In genomic region chr11:69242583-69242940, GRCh38 we compare ENCODE assay signal across 13 cellular contexts. TPM values are rescaled to one million over a fixed set of nuclear protein-coding genes. Genes with fewer than 3 reads are reported as not detected.
DNase-seq lines count a peak whose midpoint lies in the region; ATAC-seq and TF ChIP-seq lines count a peak whose summit lies in the region.
"Had no signal": no experiment of that assay in that cellular context is flagged by ENCODE, and none has a peak within 500 bp of the region (broad histone marks: within the 10 kb centered on the region; RNA-seq: fewer than 3 reads in every experiment).

No MANE protein-coding gene starts in this region.

- H3K9me3 ChIP-seq in BLaER1 = no peaks in the 10 kb centered on the region; the same call in 1 of the 2 replicates
- H3K9me3 ChIP-seq in CD4-positive, CD25-positive, alpha-beta regulatory T cell (ENCODE audit: control insufficient read depth in 2 of 2, low read length in 2 of 2) = no peaks in the 10 kb centered on the region
- H3K9me3 ChIP-seq in effector memory CD4-positive, alpha-beta T cell (ENCODE audit: control insufficient read depth, low read length) = no peaks in the 10 kb centered on the region
- H3K9me3 ChIP-seq: heart right ventricle had no signal

- no peak overlapping the region for H3K4me3 ChIP-seq in BLaER1
- H3K4me3 ChIP-seq in CD4-positive, CD25-positive, alpha-beta regulatory T cell (ENCODE audit: low read depth, low read length) = no peak overlapping the region
- no peak overlapping the region for H3K4me3 ChIP-seq in mesendoderm (ENCODE audit: low read length)
- no peak overlapping the region for H3K4me3 ChIP-seq in effector memory CD4-positive, alpha-beta T cell (ENCODE audit: insufficient read depth, low read depth, low read length, poor library complexity, severe bottlenecking)
- H3K4me3 ChIP-seq: heart right ventricle had no signal

- H3K27ac ChIP-seq in BLaER1 = peak overlapping the region; percentile 71
- H3K27ac ChIP-seq in CD4-positive, CD25-positive, alpha-beta regulatory T cell (ENCODE audit: insufficient read depth, low read length, poor library complexity, severe bottlenecking) = no peak overlapping the region
- H3K27ac ChIP-seq in mesendoderm (ENCODE audit: low read depth, low read length) = no peak overlapping the region
- no peak overlapping the region for H3K27ac ChIP-seq in effector memory CD4-positive, alpha-beta T cell (ENCODE audit: insufficient read depth, low read length, poor library complexity, severe bottlenecking)
- H3K27ac ChIP-seq: C4-2B had no signal

- peaks cover 3% of the 10 kb centered on the region for H3K36me3 Mint-ChIP-seq in CD4-positive, CD25-positive, alpha-beta regulatory T cell
- peaks cover 1% of the 10 kb centered on the region for H3K36me3 Mint-ChIP-seq in activated CD8-positive, alpha-beta T cell treated with anti-CD3 and anti-CD28 coated beads for 36 hours (ENCODE audit: low read depth)

- peaks cover 0 to 2% (median 0%) of the 10 kb centered on the region in 7 donors for H3K9me3 Mint-ChIP-seq in CD4-positive, CD25-positive, alpha-beta regulatory T cell
- H3K9me3 Mint-ChIP-seq in activated CD8-positive, alpha-beta T cell treated with anti-CD3 and anti-CD28 coated beads for 36 hours = peaks cover 3% of the 10 kb centered on the region

- H3K9ac ChIP-seq in BLaER1 (no peak overlapping the region), mesendoderm (ENCODE audit: low read length) (no peak overlapping the region)

- peak overlapping the region; percentile 43 to 90 (median 74) for H3K27ac Mint-ChIP-seq in CD4-positive, CD25-positive, alpha-beta regulatory T cell
- peak overlapping the region; percentile 64 for H3K27ac Mint-ChIP-seq in activated CD8-positive, alpha-beta T cell treated with anti-CD3 and anti-CD28 coated beads for 36 hours

- no peak overlapping the region for H3K4ac ChIP-seq in mesendoderm (ENCODE audit: low read depth, low read length)

- CTCF ChIA-PET in activated CD8-positive, alpha-beta T cell treated with anti-CD3 and anti-CD28 coated beads for 36 hours (lab: Charles Lee) = no interaction called here

- no peaks in the 10 kb centered on the region for H4K20me1 ChIP-seq in BLaER1

- no peak overlapping the region for H4K5ac ChIP-seq in mesendoderm (ENCODE audit: low read length)

- no peak overlapping the region for H2AK5ac ChIP-seq in mesendoderm (ENCODE audit: low read length)

- no peaks in the 10 kb centered on the region for H3K79me2 ChIP-seq in mesendoderm (ENCODE audit: control insufficient read depth, insufficient read depth, low read length)

- TF ChIP-seq CTCF in activated CD8-positive, alpha-beta T cell treated with anti-CD3 and anti-CD28 coated beads for 36 hours (IDR thresholded peaks at IDR 0.05) = no peak

- H3K23ac ChIP-seq in mesendoderm (ENCODE audit: low read length) = no peak overlapping the region

- H3K27me3 ChIP-seq in BLaER1 (no peaks in the 10 kb centered on the region), mesendoderm (ENCODE audit: insufficient read depth, low read length, poor library complexity) (no peaks in the 10 kb centered on the region)
- H3K27me3 ChIP-seq in CD4-positive, CD25-positive, alpha-beta regulatory T cell (ENCODE audit: control insufficient read depth, insufficient read depth, low read length) = no peaks in the 10 kb centered on the region
- H3K27me3 ChIP-seq in effector memory CD4-positive, alpha-beta T cell (replicated peaks; ENCODE audit: control insufficient read depth, insufficient read depth, low read length, poor library complexity, severe bottlenecking) = no peaks in the 10 kb centered on the region
- H3K27me3 ChIP-seq: heart right ventricle had no signal

- H3K56ac ChIP-seq in mesendoderm (ENCODE audit: low read length) = peak overlapping the region; percentile 3

- no peak overlapping the region for H4K8ac ChIP-seq in mesendoderm (ENCODE audit: low read depth, low read length)

- H3K4me2 ChIP-seq in BLaER1 (peak overlapping the region; percentile 52), mesendoderm (ENCODE audit: low read length) (no peak overlapping the region)

- H3K4me1 ChIP-seq in BLaER1 = peaks cover 14% of the 10 kb centered on the region
- H3K4me1 ChIP-seq in CD4-positive, CD25-positive, alpha-beta regulatory T cell (ENCODE audit: control insufficient read depth, insufficient read depth, low read length, poor library complexity, severe bottlenecking) = peaks cover 3% of the 10 kb centered on the region
- H3K4me1 ChIP-seq in mesendoderm (ENCODE audit: control insufficient read depth, low read depth, low read length) = no peaks in the 10 kb centered on the region
- H3K4me1 ChIP-seq in effector memory CD4-positive, alpha-beta T cell (ENCODE audit: control insufficient read depth, insufficient read depth, low read length, poor library complexity, severe bottlenecking) = no peaks in the 10 kb centered on the region

- no peak overlapping the region for H2BK5ac ChIP-seq in mesendoderm (ENCODE audit: low read length)

- H2BK120ac ChIP-seq in mesendoderm (ENCODE audit: low read depth, low read length) = no peak overlapping the region

- ATAC-seq in CD4-positive, CD25-positive, alpha-beta regulatory T cell (ENCODE audit: low read depth in 2 of 2) = no peak
- ATAC-seq in activated CD8-positive, alpha-beta T cell treated with anti-CD3 and anti-CD28 coated beads for 36 hours = no peak
- ATAC-seq in HG03571 (IDR thresholded peaks at IDR 0.05; ENCODE audit: unreplicated experiment) = no peak
- ATAC-seq: heart right ventricle had no signal

- no peak for DNase-seq in CD4-positive, CD25-positive, alpha-beta regulatory T cell
- no peak for DNase-seq in activated CD8-positive, alpha-beta T cell treated with anti-CD3 and anti-CD28 coated beads for 36 hours
- DNase-seq in mesendoderm (no peak), posterior vena cava (ENCODE audit: low spot score) (no peak)
- DNase-seq in effector memory CD4-positive, alpha-beta T cell = no peak
- DNase-seq: anterior cingulate cortex, cortex of kidney, heart right ventricle, NCI-H1417, NCI-H345 had no signal

- POLR2A ChIA-PET in activated CD8-positive, alpha-beta T cell treated with anti-CD3 and anti-CD28 coated beads for 36 hours (lab: Charles Lee) = no interaction called here

- intact Hi-C loops in activated CD8-positive, alpha-beta T cell treated with anti-CD3 and anti-CD28 coated beads for 36 hours (cut with micrococcal nuclease) = no loop called here
- intact Hi-C loops in posterior vena cava (cut with DNase I) = no loop called here

- no peaks in the 10 kb centered on the region for H3K36me3 ChIP-seq in BLaER1
- H3K36me3 ChIP-seq in CD4-positive, CD25-positive, alpha-beta regulatory T cell (ENCODE audit: control insufficient read depth, insufficient read depth, low read length) = no peaks in the 10 kb centered on the region
- no peaks in the 10 kb centered on the region for H3K36me3 ChIP-seq in mesendoderm (ENCODE audit: control insufficient read depth, insufficient read depth, low read length)
- H3K36me3 ChIP-seq in effector memory CD4-positive, alpha-beta T cell (ENCODE audit: control insufficient read depth, insufficient read depth, low read length) = no peaks in the 10 kb centered on the region
- H3K36me3 ChIP-seq: heart right ventricle had no signal

- H2BK15ac ChIP-seq in mesendoderm (replicated peaks; ENCODE audit: low read depth) = no peak overlapping the region

- no peak overlapping the region for H3K18ac ChIP-seq in mesendoderm (ENCODE audit: low read length)

- peaks cover 0 to 19% (median 8%) of the 10 kb centered on the region in 4 donors for H3K4me1 Mint-ChIP-seq in CD4-positive, CD25-positive, alpha-beta regulatory T cell
- peaks cover 36% of the 10 kb centered on the region for H3K4me1 Mint-ChIP-seq in activated CD8-positive, alpha-beta T cell treated with anti-CD3 and anti-CD28 coated beads for 36 hours (ENCODE audit: low read depth)

- H3K79me1 ChIP-seq in mesendoderm (ENCODE audit: low read length) = no peaks in the 10 kb centered on the region

- peaks cover 19% of the 10 kb centered on the region for H3K27me3 Mint-ChIP-seq in CD4-positive, CD25-positive, alpha-beta regulatory T cell
- H3K27me3 Mint-ChIP-seq in activated CD8-positive, alpha-beta T cell treated with anti-CD3 and anti-CD28 coated beads for 36 hours = peaks cover 1% of the 10 kb centered on the region

- H3K4me3 Mint-ChIP-seq in CD4-positive, CD25-positive, alpha-beta regulatory T cell = no peak overlapping the region
- H3K4me3 Mint-ChIP-seq in activated CD8-positive, alpha-beta T cell treated with anti-CD3 and anti-CD28 coated beads for 36 hours = no peak overlapping the region

RNA-seq across cellular contexts. Expression of gene MYEOV, which starts 51.4 kb away (rescaled TPM):
- total RNA-seq in CD4-positive, CD25-positive, alpha-beta regulatory T cell = 1.0 TPM
- polyA plus RNA-seq in CD4-positive, CD25-positive, alpha-beta regulatory T cell = not detected
- not detected for total RNA-seq in activated CD8-positive, alpha-beta T cell treated with anti-CD3 and anti-CD28 coated beads for 36 hours
- 0.08 TPM for polyA plus RNA-seq in mesendoderm (2013, experiment 1 of 2)
- 0.04 TPM for polyA plus RNA-seq in mesendoderm (2013, experiment 2 of 2)
- under 1 TPM; 0.46 to 0.57 TPM for total RNA-seq in posterior vena cava
- total RNA-seq: heart right ventricle had no signal
